ENCODE assay signal across 28 cellular contexts in the genomic region with DNA sequence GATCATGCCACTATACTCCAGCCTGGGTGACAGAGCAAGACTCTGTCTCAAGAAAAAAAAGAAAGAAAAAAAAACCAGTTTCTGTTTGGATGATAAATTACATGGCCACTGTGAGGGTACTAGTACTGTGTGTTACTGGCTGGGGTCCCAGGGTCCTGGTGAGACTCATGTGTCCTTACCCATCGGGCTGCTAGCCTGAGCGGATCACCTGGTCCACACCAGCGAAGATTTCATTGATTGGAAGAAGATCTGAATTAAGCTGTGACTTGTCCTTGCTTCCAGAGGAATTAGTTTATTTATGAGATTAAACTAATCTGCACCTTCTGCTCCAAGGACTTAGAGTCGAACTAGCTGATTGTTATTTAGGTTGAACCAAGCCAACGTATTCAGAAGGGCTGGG. TPM values are rescaled to one million over a fixed set of nuclear protein-coding genes. Genes with fewer than 3 reads are reported as not detected.
"Had no signal": no experiment of that assay in that cellular context is flagged by ENCODE, and none has a peak within 500 bp of the region (broad histone marks: within the 10 kb centered on the region; RNA-seq: fewer than 3 reads in every experiment).

No MANE protein-coding gene starts in this region.

- H3K9me3 ChIP-seq: mucosa of descending colon, ovary, right lobe of liver, stomach, testis, thyroid gland, transverse colon, vagina had no signal

- H3K4me3 Mint-ChIP-seq: immature natural killer cell; naive thymus-derived CD4-positive, alpha-beta T cell; natural killer cell treated with Interleukin-12 subunit alpha and Interleukin-12 subunit beta and Interleukin-15 and Interleukin-18, amount 100 ng/mL, for 72 hours; stimulated activated memory B cell treated with anti-CD40 and anti-IgM and Interleukin-4, amounts not matched to agents 10 μg/mL and 1 μg/mL and 100 μg/mL, for 72 hours had no signal

- H3K9me3 Mint-ChIP-seq: natural killer cell treated with Interleukin-12 subunit alpha and Interleukin-12 subunit beta and Interleukin-15 and Interleukin-18, amount 100 ng/mL, for 72 hours had no signal

- H3K27me3 ChIP-seq: ovary, right atrium auricular region, right lobe of liver, stomach, testis, thyroid gland, transverse colon, upper lobe of left lung, vagina had no signal

- H3K27ac Mint-ChIP-seq: immature natural killer cell; naive thymus-derived CD4-positive, alpha-beta T cell; natural killer cell treated with Interleukin-12 subunit alpha and Interleukin-12 subunit beta and Interleukin-15 and Interleukin-18, amount 100 ng/mL, for 72 hours; progenitor cell of endocrine pancreas; stimulated activated memory B cell treated with anti-CD40 and anti-IgM and Interleukin-4, amounts not matched to agents 10 μg/mL and 1 μg/mL and 100 μg/mL, for 72 hours had no signal

- FAIRE-seq: islet of Langerhans, kidney had no signal

- H3K27ac ChIP-seq: left ventricle myocardium inferior, ovary, right atrium auricular region, right lobe of liver, stomach, testis, thyroid gland, transverse colon, upper lobe of left lung, vagina had no signal

- H3K36me3 Mint-ChIP-seq: immature natural killer cell; natural killer cell treated with Interleukin-12 subunit alpha and Interleukin-12 subunit beta and Interleukin-15 and Interleukin-18, amount 100 ng/mL, for 72 hours; stimulated activated memory B cell treated with anti-CD40 and anti-IgM and Interleukin-4, amounts not matched to agents 10 μg/mL and 1 μg/mL and 100 μg/mL, for 72 hours had no signal

- H3K4me3 ChIP-seq: left ventricle myocardium inferior, lung, mucosa of descending colon, ovary, right atrium auricular region, right lobe of liver, smooth muscle cell, stomach, testis, thyroid gland, transverse colon, upper lobe of left lung, vagina had no signal

- DNase-seq: hypothalamus; immature natural killer cell; kidney; left ventricle myocardium inferior; mesendoderm; midbrain; mucosa of descending colon; naive thymus-derived CD4-positive, alpha-beta T cell; ovary; right lobe of liver; stimulated activated CD4-positive, alpha-beta T cell treated with anti-CD3 and anti-CD28 coated beads, Interleukin-1b, Interleukin-23, amount 100 ng/mL, for 48 hours; stimulated activated CD4-positive, alpha-beta T cell treated with anti-CD3 and anti-CD28 coated beads, Interleukin-2, amount 100 ng/mL, for 48 hours; stimulated activated CD4-positive, alpha-beta T cell treated with anti-CD3 and anti-CD28 coated beads, Interleukin-4, amount 100 ng/mL, for 4 hours; stimulated activated CD8-positive, alpha-beta memory T cell treated with anti-CD3 and anti-CD28 coated beads, Interleukin-4, amount 100 ng/mL, for 48 hours; stimulated activated naive CD4-positive, alpha-beta T cell treated with Interleukin-2 at 50 U/mL for 16 hours; stomach; testis; thyroid gland; transverse colon; upper lobe of left lung had no signal

- H3K4me1 ChIP-seq: left ventricle myocardium inferior, right atrium auricular region, stomach, testis, thyroid gland, transverse colon, upper lobe of left lung, vagina had no signal

- H3K4me1 Mint-ChIP-seq: immature natural killer cell; naive thymus-derived CD4-positive, alpha-beta T cell; stimulated activated memory B cell treated with anti-CD40 and anti-IgM and Interleukin-4, amounts not matched to agents 10 μg/mL and 1 μg/mL and 100 μg/mL, for 72 hours had no signal

- H3K36me3 ChIP-seq: left ventricle myocardium inferior, ovary, right atrium auricular region, right lobe of liver, stomach, thyroid gland, transverse colon, upper lobe of left lung, vagina had no signal

RNA-seq across cellular contexts. Expression of gene BAMBI, which starts 40.0 kb away (rescaled TPM):
- polyA plus RNA-seq: naive thymus-derived CD4-positive, alpha-beta T cell had no signal
